ENCODE assay signal across 10 cellular contexts in genomic region chr14:20679907-20680306, GRCh38. TPM values are rescaled to one million over a fixed set of nuclear protein-coding genes. Genes with fewer than 3 reads are reported as not detected.
DNase-seq lines count a peak whose midpoint lies in the region; ATAC-seq and TF ChIP-seq lines count a peak whose summit lies in the region.
"Had no signal": no experiment of that assay in that cellular context is flagged by ENCODE, and none has a peak within 500 bp of the region (broad histone marks: within the 10 kb centered on the region; RNA-seq: fewer than 3 reads in every experiment).

No MANE protein-coding gene starts in this region.

- intact Hi-C loops in gastrocnemius medialis (cut with DNase I; ENCODE audit: low total_unique reads) = loop anchor here (5.0 to 10.0 kb wide), 7 partner anchors 48 to 1907 kb away; partner anchors contain the start of genes CHD8, DAD1, HNRNPC and RNASE7

- H3K9me2 ChIP-seq in hepatocyte (replicated peaks; ENCODE audit: insufficient read depth) = no peaks in the 10 kb centered on the region

- H3K36me3 ChIP-seq in H7 (replicated peaks; ENCODE audit: control insufficient read depth, insufficient read depth, low read length) (no peaks in the 10 kb centered on the region), hepatocyte (replicated peaks; ENCODE audit: insufficient read depth, low read depth) (no peaks in the 10 kb centered on the region), gastrocnemius medialis (no peaks in the 10 kb centered on the region)
- H3K36me3 ChIP-seq: heart left ventricle, right atrium auricular region had no signal

- 95% methylated on average over 1 of the region's 1 CpG for WGBS in hepatocyte (ENCODE audit: low lambda C conversion rate, missing lambda C conversion rate)

- peak overlapping the region; percentile 87 for H3K4me2 ChIP-seq in hepatocyte

- ATAC-seq in HG02610 (IDR thresholded peaks at IDR 0.05; ENCODE audit: unreplicated experiment) = no peak
- no peak for ATAC-seq in GM21786 (IDR thresholded peaks at IDR 0.05; ENCODE audit: unreplicated experiment)
- ATAC-seq in gastrocnemius medialis = no peak
- ATAC-seq in HG02870 (IDR thresholded peaks at IDR 0.05; ENCODE audit: unreplicated experiment) = no peak
- ATAC-seq: heart left ventricle had no signal

- TF ChIP-seq POLR2A in gastrocnemius medialis (IDR thresholded peaks at IDR 0.05) = no peak

- in situ Hi-C loops in gastrocnemius medialis (cut with MboI; ENCODE audit: low sequenced_read_pairs in 4 of 4) = loop anchor here (10.0 to 25.0 kb wide), 6 partner anchors 215 to 432 kb away; partner anchors contain the start of genes CCNB1IP1 (in 2 of the 4), PARP2 (in 2 of the 4), TMEM253 (in 2 of the 4) and ARHGEF40 (in 1 of the 4)

- no peaks in the 10 kb centered on the region for H4K20me1 ChIP-seq in hepatocyte (ENCODE audit: insufficient read depth, poor library complexity, severe bottlenecking)

- H3K4me3 ChIP-seq in AG10803 (ENCODE audit: low read length) = no peak overlapping the region
- H3K4me3 ChIP-seq in H7 (ENCODE audit: insufficient read depth, low read depth, low read length) = no peak overlapping the region
- H3K4me3 ChIP-seq in hepatocyte = no peak overlapping the region
- no peak overlapping the region for H3K4me3 ChIP-seq in gastrocnemius medialis

- DNase-seq in AG10803 (ENCODE audit: low read depth) (peak; percentile 33), H7 (peak; percentile 64), SHP77 (lab: John Stamatoyannopoulos, UW) (peak; percentile 35 to 77), hepatocyte (ENCODE audit: low spot score) (peak; percentile 53), gastrocnemius medialis (no peak)
- DNase-seq: heart left ventricle had no signal

- H3K27ac ChIP-seq in hepatocyte (no peak overlapping the region), gastrocnemius medialis (no peak overlapping the region)

- no peaks in the 10 kb centered on the region for H3K27me3 ChIP-seq in H7 (ENCODE audit: control insufficient read depth, insufficient read depth, low read length)
- H3K27me3 ChIP-seq in hepatocyte = peaks cover 7% of the 10 kb centered on the region
- no peaks in the 10 kb centered on the region for H3K27me3 ChIP-seq in gastrocnemius medialis
- H3K27me3 ChIP-seq: heart left ventricle, right atrium auricular region had no signal

- H3K9me3 ChIP-seq in hepatocyte (ENCODE audit: low read depth) (no peaks in the 10 kb centered on the region), gastrocnemius medialis (no peaks in the 10 kb centered on the region)
- H3K9me3 ChIP-seq: heart left ventricle, right atrium auricular region had no signal

- peaks cover 10% of the 10 kb centered on the region for H3K4me1 ChIP-seq in hepatocyte (ENCODE audit: insufficient read depth)
- H3K4me1 ChIP-seq in gastrocnemius medialis = peaks cover 11 to 20% of the 10 kb centered on the region in 2 donors

- no peaks in the 10 kb centered on the region for H3K79me2 ChIP-seq in hepatocyte

- H2AFZ ChIP-seq in hepatocyte = no peak overlapping the region

- TF ChIP-seq CTCF in AG10803 (conservative IDR thresholded peaks at IDR 0.05; ENCODE audit: low read length) = no peak
- no peak for TF ChIP-seq CTCF in hepatocyte (IDR thresholded peaks at IDR 0.05; ENCODE audit: poor library complexity)
- no peak for TF ChIP-seq CTCF in gastrocnemius medialis (IDR thresholded peaks at IDR 0.05 in 4 of 5, conservative IDR thresholded peaks at IDR 0.05 in 1 of 5)

RNA-seq across cellular contexts. Expression of gene RNASE4, which starts 4.5 kb away (rescaled TPM):
- total RNA-seq in H7 (2014; rRNA removed; shearing (Covaris generic)) = 15.8 and 20.5 TPM in 2 replicates
- total RNA-seq in hepatocyte = 76.8 and 96.2 TPM in 2 replicates
- 31.1 and 44.5 TPM in 2 replicates for polyA plus RNA-seq in hepatocyte
- total RNA-seq in gastrocnemius medialis = 10 to 100 TPM; 12.2 to 21.3 (median 18.9) TPM

RNA-seq across cellular contexts. Expression of gene ANG, which starts 8.7 kb away (rescaled TPM):
- total RNA-seq in H7 (2014; rRNA removed; shearing (Covaris generic)) = 19.4 and 23.5 TPM in 2 replicates
- 72.6 and 79.1 TPM in 2 replicates for total RNA-seq in hepatocyte
- polyA plus RNA-seq in hepatocyte = 67.4 and 103 TPM in 2 replicates
- total RNA-seq in gastrocnemius medialis = 10 to 100 TPM in 1 of 4 donors, 1 to 10 TPM in 3; 3.9 to 10.5 (median 5.6) TPM

RNA-seq across cellular contexts. Expression of gene OR6S1, which starts 38.4 kb away (rescaled TPM):
- total RNA-seq in H7 (2014; rRNA removed; shearing (Covaris generic)) = not detected in 2 replicates
- total RNA-seq in hepatocyte (not detected in 2 replicates), gastrocnemius medialis (not detected)
- not detected in 2 replicates for polyA plus RNA-seq in hepatocyte
- total RNA-seq: heart left ventricle, right atrium auricular region had no signal
- polyA plus RNA-seq: heart left ventricle had no signal

Comparison
In these comparisons a context has a peak if more than half of its experiments do, and no peak if none do; other contexts are left out.
1. DNase-seq: peak in AG10803 (single experiment), H7 (single experiment), SHP77 (2 of 2) and hepatocyte (single experiment); none in gastrocnemius medialis (0 of 2).